ENCODE assay signal across 11 cellular contexts in the genomic region with DNA sequence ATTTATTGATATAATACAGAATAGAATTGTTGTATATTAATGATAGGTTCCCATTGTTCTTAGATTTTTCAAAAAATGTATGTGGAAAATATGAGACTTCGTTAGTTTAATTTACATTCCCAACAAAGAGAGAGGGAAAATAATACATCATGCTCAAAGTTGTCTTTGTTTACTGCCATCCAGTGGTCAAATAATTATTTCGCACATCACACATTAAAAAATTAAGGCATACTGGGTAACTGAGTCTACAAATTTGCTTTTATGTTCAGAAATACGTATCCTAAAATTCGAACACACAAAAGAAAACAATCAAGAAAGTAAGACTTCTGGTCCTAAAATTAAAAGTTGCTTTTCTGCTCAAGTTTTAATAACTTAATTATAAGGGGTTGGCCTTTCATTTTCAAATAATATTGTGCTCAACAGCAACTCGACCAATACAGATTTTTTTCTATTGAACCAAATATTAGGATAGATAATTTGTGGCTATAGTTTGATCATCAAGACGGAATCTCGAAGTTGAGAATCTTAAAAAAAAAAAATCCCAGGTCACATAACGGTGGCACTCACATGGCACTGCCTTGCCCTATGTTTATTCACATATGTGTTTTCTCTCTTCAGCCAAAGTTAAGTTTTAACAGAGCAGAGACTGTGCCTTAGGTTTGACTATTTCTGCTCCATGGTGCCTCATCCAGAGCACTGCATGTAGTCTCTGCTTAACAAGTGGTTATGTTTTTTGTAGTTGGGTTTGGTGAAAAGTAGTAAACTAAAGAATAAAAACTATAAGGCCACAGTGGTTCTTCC. TPM values are rescaled to one million over a fixed set of nuclear protein-coding genes. Genes with fewer than 3 reads are reported as not detected.
A peak's percentile ranks its signal among the peaks of the same experiment; 100 is the strongest.
DNase-seq lines count a peak whose midpoint lies in the region; ATAC-seq and TF ChIP-seq lines count a peak whose summit lies in the region.
"Had no signal": no experiment of that assay in that cellular context is flagged by ENCODE, and none has a peak within 500 bp of the region (broad histone marks: within the 10 kb centered on the region; RNA-seq: fewer than 3 reads in every experiment).

No MANE protein-coding gene starts in this region.

- H3K18ac ChIP-seq in H9 (ENCODE audit: insufficient read length, low read depth, low read length): no peak overlapping the region

- H2BK12ac ChIP-seq in H9 (ENCODE audit: insufficient read length, low read depth, low read length): no peak overlapping the region

- no peak overlapping the region for H2BK5ac ChIP-seq in H9 (ENCODE audit: insufficient read length, low read length)

- no peak overlapping the region for H3K4me3 Mint-ChIP-seq in H9
- H3K4me3 Mint-ChIP-seq: naive B cell had no signal

- H3K14ac ChIP-seq in H9 (ENCODE audit: insufficient read depth, low read length): no peak overlapping the region

- no peak overlapping the region for H3K23ac ChIP-seq in H9 (ENCODE audit: insufficient read length, low read depth, low read length)

- no peak overlapping the region for H2BK20ac ChIP-seq in H9 (ENCODE audit: low read depth, low read length, poor library complexity, severe bottlenecking)

- no peaks in the 10 kb centered on the region for H3K27me3 Mint-ChIP-seq in H9 (ENCODE audit: low read depth)
- H3K27me3 Mint-ChIP-seq: naive B cell had no signal

- H4K91ac ChIP-seq in H9 (ENCODE audit: insufficient read length, low read depth, low read length): no peak overlapping the region

- no peak overlapping the region for H3T11ph ChIP-seq in H9 (ENCODE audit: low read length)

- WGBS in H9 (ENCODE audit: extremely low coverage, insufficient read length, low lambda C conversion rate): no CpG with 5 or more reads among the region's 8 CpGs

- no peaks in the 10 kb centered on the region for H3K9me3 ChIP-seq in H9 (ENCODE audit: control insufficient read depth, low read depth, low read length)

- ATAC-seq in GM21786 (IDR thresholded peaks at IDR 0.05; ENCODE audit: unreplicated experiment) (no peak), HG02571 (IDR thresholded peaks at IDR 0.05; ENCODE audit: unreplicated experiment) (no peak)

- no peak overlapping the region for H3K56ac ChIP-seq in H9 (ENCODE audit: insufficient read length, low read depth, low read length)

- no peaks in the 10 kb centered on the region for H3K27me3 ChIP-seq in H9 (ENCODE audit: insufficient read depth, low read length)

- peak; percentile 65 for TF ChIP-seq CTCF in H9 (conservative IDR thresholded peaks at IDR 0.05)
- peak; percentile 80 for TF ChIP-seq CTCF in VCaP (conservative IDR thresholded peaks at IDR 0.05)

- H2BK120ac ChIP-seq in H9 (ENCODE audit: low read depth, low read length, poor library complexity, severe bottlenecking): no peak overlapping the region

- no peak overlapping the region for H2AK5ac ChIP-seq in H9 (ENCODE audit: insufficient read length, low read length)

- DNase-seq in CD1c-positive myeloid dendritic cell (ENCODE audit: extremely low spot score) (peak; percentile 24), H9 (no peak), left kidney (ENCODE audit: low read depth, low spot score) (peak; percentile 14), NCI-H2029 treated with DMSO at 0.1 percent for 48 hours (lab: John Stamatoyannopoulos, UW) (no peak)
- DNase-seq in activated T-cell treated with anti-CD3 and anti-CD28 coated beads, Interleukin-2, amount 50 U/mL, for 1 hour: no peak
- DNase-seq: activated CD8-positive, alpha-beta memory T cell treated with anti-CD3 and anti-CD28 coated beads for 24 hours; naive B cell; NCI-H345 had no signal

- H3K79me2 ChIP-seq in H9 (ENCODE audit: insufficient read depth, low read length): no peaks in the 10 kb centered on the region

- no peaks in the 10 kb centered on the region for H3K23me2 ChIP-seq in H9 (ENCODE audit: insufficient read length, low read depth, low read length, poor library complexity, severe bottlenecking)

- no peak overlapping the region for H3K4ac ChIP-seq in H9 (ENCODE audit: low read depth, low read length)

- peaks cover 8 to 14% of the 10 kb centered on the region in 2 experiments for H3K4me1 Mint-ChIP-seq in H9

- no peaks in the 10 kb centered on the region for H3K4me1 ChIP-seq in H9 (ENCODE audit: insufficient read depth, low read length)

- H4K8ac ChIP-seq in H9 (replicated peaks; ENCODE audit: insufficient read length, low read depth, low read length): no peak overlapping the region

- no peaks in the 10 kb centered on the region for H3K79me1 ChIP-seq in H9 (ENCODE audit: insufficient read depth, low read depth, low read length, poor library complexity, severe bottlenecking)

- no peak overlapping the region for H3K27ac Mint-ChIP-seq in H9
- H3K27ac Mint-ChIP-seq: naive B cell had no signal

- no peak overlapping the region for H3K4me2 ChIP-seq in H9 (ENCODE audit: insufficient read depth, insufficient read length, low read length)

- H4K20me1 ChIP-seq in H9 (ENCODE audit: control insufficient read depth, insufficient read depth, insufficient read length): no peaks in the 10 kb centered on the region

- H3K9ac ChIP-seq in H9 (ENCODE audit: extremely low read depth, insufficient read length, low read length): no peak overlapping the region

- H3K9me3 Mint-ChIP-seq in H9: peaks cover 4 to 6% of the 10 kb centered on the region in 2 experiments
- H3K9me3 Mint-ChIP-seq: naive B cell had no signal

- no peak overlapping the region for H4K5ac ChIP-seq in H9 (ENCODE audit: insufficient read length, low read depth, low read length)

- H3K27ac ChIP-seq in H9 (ENCODE audit: insufficient read length, low read depth, low read length) (no peak overlapping the region), VCaP (no peak overlapping the region)

- no peak overlapping the region for H2AFZ ChIP-seq in H9 (ENCODE audit: low read length)

- H3K36me3 Mint-ChIP-seq in H9 (ENCODE audit: insufficient read depth in 1 of 3, low read depth in 3 of 3): peaks cover 2 to 9% (median 5%) of the 10 kb centered on the region in 3 experiments; a peak in 4 of 7 replicates
- H3K36me3 Mint-ChIP-seq: naive B cell had no signal

- no peak overlapping the region for H2BK15ac ChIP-seq in H9 (ENCODE audit: low read depth, low read length)

RNA-seq across cellular contexts. Expression of a gene that starts 12.3 kb away (rescaled TPM):
- total RNA-seq in H9 (2021): 1.4 and 1.7 TPM in 2 replicates

Comparison
In these comparisons a context has a peak if more than half of its experiments do, and no peak if none do; other contexts are left out.
1. DNase-seq: peak in CD1c-positive myeloid dendritic cell (single experiment) and left kidney (single experiment); none in H9 (single experiment), activated T-cell treated with anti-CD3 and anti-CD28 coated beads, Interleukin-2, amount 50 U/mL, for 1 hour (single experiment) and NCI-H2029 treated with DMSO at 0.1 percent for 48 hours (single experiment).